ENCODE assay signal across 12 cellular contexts in genomic region chr6:18153311-18153703, GRCh38. TPM values are rescaled to one million over a fixed set of nuclear protein-coding genes. Genes with fewer than 3 reads are reported as not detected.
DNase-seq lines count a peak whose midpoint lies in the region; ATAC-seq and TF ChIP-seq lines count a peak whose summit lies in the region.
"Had no signal": no experiment of that assay in that cellular context is flagged by ENCODE, and none has a peak within 500 bp of the region (broad histone marks: within the 10 kb centered on the region; RNA-seq: fewer than 3 reads in every experiment).

No MANE protein-coding gene starts in this region.

- peak overlapping the region; percentile 94 for H3K9ac ChIP-seq in GM23248

- in situ Hi-C loops in GM23248 (cut with MboI) = no loop called here

- no peak overlapping the region for H3K4me3 Mint-ChIP-seq in T-helper 17 cell
- no peak overlapping the region for H3K4me3 Mint-ChIP-seq in progenitor cell of endocrine pancreas (ENCODE audit: low read depth)
- H3K4me3 Mint-ChIP-seq in Calu3 (ENCODE audit: low read depth, unreplicated experiment) = no peak overlapping the region

- H3K4me1 ChIP-seq in GM23248 (ENCODE audit: insufficient read depth) (peaks cover 26% of the 10 kb centered on the region), foreskin keratinocyte (peaks cover 21% of the 10 kb centered on the region), tibial nerve (peaks cover 0 to 30% (median 6%) of the 10 kb centered on the region in 4 donors)

- no peak for ATAC-seq in T-helper 17 cell
- no peak for ATAC-seq in foreskin keratinocyte
- ATAC-seq in GM21390 (IDR thresholded peaks at IDR 0.05; ENCODE audit: unreplicated experiment) = no peak
- ATAC-seq: sciatic nerve had no signal

- intact Hi-C loops in Calu3 (cut with micrococcal nuclease; ENCODE audit: unreplicated experiment) = loop anchor here (10.0 kb wide), 1 partner anchor 111 kb away; the partner anchor contains the start of gene DEK

- H3K79me2 ChIP-seq in GM23248 (ENCODE audit: insufficient read depth) = peaks cover 25% of the 10 kb centered on the region

- no peak for TF ChIP-seq CTCF in foreskin keratinocyte (conservative IDR thresholded peaks at IDR 0.05)
- no peak for TF ChIP-seq CTCF in progenitor cell of endocrine pancreas (IDR thresholded peaks at IDR 0.05; ENCODE audit: unreplicated experiment)
- no peak for TF ChIP-seq CTCF in tibial nerve (IDR thresholded peaks at IDR 0.05)
- TF ChIP-seq CTCF in Calu3 (IDR thresholded peaks at IDR 0.05; ENCODE audit: unreplicated experiment) = no peak

- H3K9me3 ChIP-seq in GM23248 (ENCODE audit: low read depth) = no peaks in the 10 kb centered on the region
- H3K9me3 ChIP-seq in T-helper 17 cell (ENCODE audit: control insufficient read depth, low read length, poor library complexity, severe bottlenecking) = no peaks in the 10 kb centered on the region
- H3K9me3 ChIP-seq in tibial nerve = no peaks in the 10 kb centered on the region
- H3K9me3 ChIP-seq: suprapubic skin had no signal

- BruUV-seq in Calu3 (replicated peaks; lab: Mats Ljungman, UMichigan) = no TSS peak

- H3K27ac Mint-ChIP-seq in T-helper 17 cell (peak overlapping the region; percentile 44), progenitor cell of endocrine pancreas (peak overlapping the region; percentile 77), Calu3 (ENCODE audit: unreplicated experiment) (no peak overlapping the region)

- H3K4me3 ChIP-seq in GM23248 (peak overlapping the region; percentile 99), tibial nerve (no peak overlapping the region)

- DNase-seq in GM23248 (no peak), T-helper 17 cell (no peak), foreskin keratinocyte (no peak), progenitor cell of endocrine pancreas (ENCODE audit: low spot score, unreplicated experiment) (no peak), tibial nerve (ENCODE audit: low spot score in 2 of 2) (no peak), SK-N-DZ (ENCODE audit: low spot score) (no peak), Calu3 (no peak)
- DNase-seq: NCI-H2107, SW 1271 had no signal

- no peak for TF ChIP-seq EP300 in tibial nerve (IDR thresholded peaks at IDR 0.05)

- no peaks in the 10 kb centered on the region for H3K27me3 ChIP-seq in GM23248 (replicated peaks; ENCODE audit: insufficient read depth)
- no peaks in the 10 kb centered on the region for H3K27me3 ChIP-seq in foreskin keratinocyte
- no peaks in the 10 kb centered on the region for H3K27me3 ChIP-seq in tibial nerve
- H3K27me3 ChIP-seq: suprapubic skin had no signal

- no peaks in the 10 kb centered on the region for H3K9me2 ChIP-seq in GM23248 (ENCODE audit: insufficient read depth)

- peak overlapping the region; percentile 42 for H3K27ac ChIP-seq in GM23248
- peak overlapping the region; percentile 80 for H3K27ac ChIP-seq in foreskin keratinocyte
- H3K27ac ChIP-seq in tibial nerve = peak overlapping the region in 1 of 4 donors; percentile 26
- H3K27ac ChIP-seq: suprapubic skin had no signal

- H3K4me1 Mint-ChIP-seq in T-helper 17 cell = peaks cover 17% of the 10 kb centered on the region
- peaks cover 23% of the 10 kb centered on the region for H3K4me1 Mint-ChIP-seq in progenitor cell of endocrine pancreas (ENCODE audit: low read depth)
- peaks cover 9% of the 10 kb centered on the region for H3K4me1 Mint-ChIP-seq in Calu3 (ENCODE audit: low read depth, unreplicated experiment)

- H3F3A ChIP-seq in GM23248 (ENCODE audit: insufficient read depth) = peaks cover 14% of the 10 kb centered on the region

- H3K4me2 ChIP-seq in GM23248 (ENCODE audit: unreplicated experiment) = peak overlapping the region; percentile 81

- CTCF ChIA-PET in Calu3 (lab: Charles Lee) = no interaction called here

- no peak overlapping the region for H2AFZ ChIP-seq in GM23248

- H3K36me3 ChIP-seq in GM23248 (ENCODE audit: low read depth) = no peaks in the 10 kb centered on the region
- peaks cover 0 to 6% (median 0%) of the 10 kb centered on the region in 3 donors for H3K36me3 ChIP-seq in tibial nerve

- H3K9me3 Mint-ChIP-seq in progenitor cell of endocrine pancreas (ENCODE audit: low read depth) = no peaks in the 10 kb centered on the region
- H3K9me3 Mint-ChIP-seq in Calu3 (ENCODE audit: low read depth, unreplicated experiment) = no peaks in the 10 kb centered on the region

- H3K27me3 Mint-ChIP-seq in T-helper 17 cell (no peaks in the 10 kb centered on the region), progenitor cell of endocrine pancreas (no peaks in the 10 kb centered on the region), Calu3 (ENCODE audit: unreplicated experiment) (no peaks in the 10 kb centered on the region)

- TF ChIP-seq POLR2A in tibial nerve (IDR thresholded peaks at IDR 0.05) = no peak

- H4K20me1 ChIP-seq in GM23248 (ENCODE audit: insufficient read depth) = no peaks in the 10 kb centered on the region

- H3K36me3 Mint-ChIP-seq in T-helper 17 cell (ENCODE audit: low read depth) = peaks cover 2% of the 10 kb centered on the region
- peaks cover 1% of the 10 kb centered on the region for H3K36me3 Mint-ChIP-seq in progenitor cell of endocrine pancreas (ENCODE audit: insufficient read depth)
- H3K36me3 Mint-ChIP-seq in Calu3 (ENCODE audit: insufficient read depth, unreplicated experiment) = peaks cover 23% of the 10 kb centered on the region

RNA-seq across cellular contexts. Expression of gene TPMT, which starts 1.6 kb away (rescaled TPM):
- total RNA-seq in GM23248 (2014; rRNA removed; shearing (Covaris generic)) = 14.8 and 22.6 TPM in 2 replicates
- polyA plus RNA-seq in GM23248 (2016; fragmentation: Nextera tagmentation; extraction: Ambion mirVana) (22.6 and 23.5 TPM in 2 replicates), foreskin keratinocyte (14.2 and 15.7 TPM in 2 replicates)
- total RNA-seq in T-helper 17 cell (1 to 10 TPM; 4.4 to 6.1 TPM), foreskin keratinocyte (18.7 and 20.8 TPM in 2 replicates), progenitor cell of endocrine pancreas (8.2 and 9.3 TPM in 2 replicates), tibial nerve (1 to 10 TPM; 3.8 to 9.3 (median 5.4) TPM), Calu3 (2022) (7.6 and 9.4 TPM in 2 replicates)
- polyA plus RNA-seq in SK-N-DZ (2014; cell fraction: cytosol; rRNA removed) = 9.1 and 10.2 TPM in 2 replicates
- polyA plus RNA-seq in SK-N-DZ (2014; cell fraction: nucleus; rRNA removed) = 4.0 and 4.6 TPM in 2 replicates

RNA-seq across cellular contexts. Expression of gene KDM1B, which starts 1.9 kb away (rescaled TPM):
- 13.2 and 16.0 TPM in 2 replicates for total RNA-seq in GM23248 (2014; rRNA removed; shearing (Covaris generic))
- 9.0 and 10.2 TPM in 2 replicates for polyA plus RNA-seq in GM23248 (2016; fragmentation: Nextera tagmentation; extraction: Ambion mirVana)
- total RNA-seq in T-helper 17 cell = 1 to 10 TPM; 8.4 to 8.7 TPM
- total RNA-seq in foreskin keratinocyte = 31.3 and 32.8 TPM in 2 replicates
- polyA plus RNA-seq in foreskin keratinocyte = 6.8 and 8.6 TPM in 2 replicates
- 19.5 and 21.7 TPM in 2 replicates for total RNA-seq in progenitor cell of endocrine pancreas
- 10 to 100 TPM in 3 of 4 donors, 1 to 10 TPM in 1; 9.4 to 16.5 (median 15.2) TPM for total RNA-seq in tibial nerve
- polyA plus RNA-seq in SK-N-DZ (2014; cell fraction: cytosol; rRNA removed) = 15.7 and 20.4 TPM in 2 replicates
- polyA plus RNA-seq in SK-N-DZ (2014; cell fraction: nucleus; rRNA removed) = 7.7 and 13.0 TPM in 2 replicates
- total RNA-seq in Calu3 (2022) = 11.3 and 13.5 TPM in 2 replicates

RNA-seq across cellular contexts. Expression of gene NHLRC1, which starts 30.8 kb away (rescaled TPM):
- 2.5 and 3.2 TPM in 2 replicates for total RNA-seq in GM23248 (2014; rRNA removed; shearing (Covaris generic))
- 3.1 and 3.7 TPM in 2 replicates for polyA plus RNA-seq in GM23248 (2016; fragmentation: Nextera tagmentation; extraction: Ambion mirVana)
- total RNA-seq in T-helper 17 cell = under 1 TPM; 0.13 to 0.37 TPM
- 1.7 and 2.1 TPM in 2 replicates for total RNA-seq in foreskin keratinocyte
- polyA plus RNA-seq in foreskin keratinocyte = 1.5 and 1.6 TPM in 2 replicates
- total RNA-seq in progenitor cell of endocrine pancreas = 0.60 and 0.65 TPM in 2 replicates
- 1 to 10 TPM; 2.0 to 5.0 (median 4.3) TPM for total RNA-seq in tibial nerve
- not detected in 2 replicates for polyA plus RNA-seq in SK-N-DZ (2014; cell fraction: cytosol; rRNA removed)
- polyA plus RNA-seq in SK-N-DZ (2014; cell fraction: nucleus; rRNA removed) = not detected in 2 replicates
- total RNA-seq in Calu3 (2022) = 0.92 and 1.1 TPM in 2 replicates
